ENCODE assay signal across 1 cellular context in genomic region chr11:71179877-71180276, GRCh38.
TF ChIP-seq lines count a peak whose summit lies in the region.

No MANE protein-coding gene starts in this region.

TF ChIP-seq in GM23338, 12 proteins besides CTCF, POLR2A, EP300 and RAD21 (continued from another document):
- TF ChIP-seq, protein P1, sequence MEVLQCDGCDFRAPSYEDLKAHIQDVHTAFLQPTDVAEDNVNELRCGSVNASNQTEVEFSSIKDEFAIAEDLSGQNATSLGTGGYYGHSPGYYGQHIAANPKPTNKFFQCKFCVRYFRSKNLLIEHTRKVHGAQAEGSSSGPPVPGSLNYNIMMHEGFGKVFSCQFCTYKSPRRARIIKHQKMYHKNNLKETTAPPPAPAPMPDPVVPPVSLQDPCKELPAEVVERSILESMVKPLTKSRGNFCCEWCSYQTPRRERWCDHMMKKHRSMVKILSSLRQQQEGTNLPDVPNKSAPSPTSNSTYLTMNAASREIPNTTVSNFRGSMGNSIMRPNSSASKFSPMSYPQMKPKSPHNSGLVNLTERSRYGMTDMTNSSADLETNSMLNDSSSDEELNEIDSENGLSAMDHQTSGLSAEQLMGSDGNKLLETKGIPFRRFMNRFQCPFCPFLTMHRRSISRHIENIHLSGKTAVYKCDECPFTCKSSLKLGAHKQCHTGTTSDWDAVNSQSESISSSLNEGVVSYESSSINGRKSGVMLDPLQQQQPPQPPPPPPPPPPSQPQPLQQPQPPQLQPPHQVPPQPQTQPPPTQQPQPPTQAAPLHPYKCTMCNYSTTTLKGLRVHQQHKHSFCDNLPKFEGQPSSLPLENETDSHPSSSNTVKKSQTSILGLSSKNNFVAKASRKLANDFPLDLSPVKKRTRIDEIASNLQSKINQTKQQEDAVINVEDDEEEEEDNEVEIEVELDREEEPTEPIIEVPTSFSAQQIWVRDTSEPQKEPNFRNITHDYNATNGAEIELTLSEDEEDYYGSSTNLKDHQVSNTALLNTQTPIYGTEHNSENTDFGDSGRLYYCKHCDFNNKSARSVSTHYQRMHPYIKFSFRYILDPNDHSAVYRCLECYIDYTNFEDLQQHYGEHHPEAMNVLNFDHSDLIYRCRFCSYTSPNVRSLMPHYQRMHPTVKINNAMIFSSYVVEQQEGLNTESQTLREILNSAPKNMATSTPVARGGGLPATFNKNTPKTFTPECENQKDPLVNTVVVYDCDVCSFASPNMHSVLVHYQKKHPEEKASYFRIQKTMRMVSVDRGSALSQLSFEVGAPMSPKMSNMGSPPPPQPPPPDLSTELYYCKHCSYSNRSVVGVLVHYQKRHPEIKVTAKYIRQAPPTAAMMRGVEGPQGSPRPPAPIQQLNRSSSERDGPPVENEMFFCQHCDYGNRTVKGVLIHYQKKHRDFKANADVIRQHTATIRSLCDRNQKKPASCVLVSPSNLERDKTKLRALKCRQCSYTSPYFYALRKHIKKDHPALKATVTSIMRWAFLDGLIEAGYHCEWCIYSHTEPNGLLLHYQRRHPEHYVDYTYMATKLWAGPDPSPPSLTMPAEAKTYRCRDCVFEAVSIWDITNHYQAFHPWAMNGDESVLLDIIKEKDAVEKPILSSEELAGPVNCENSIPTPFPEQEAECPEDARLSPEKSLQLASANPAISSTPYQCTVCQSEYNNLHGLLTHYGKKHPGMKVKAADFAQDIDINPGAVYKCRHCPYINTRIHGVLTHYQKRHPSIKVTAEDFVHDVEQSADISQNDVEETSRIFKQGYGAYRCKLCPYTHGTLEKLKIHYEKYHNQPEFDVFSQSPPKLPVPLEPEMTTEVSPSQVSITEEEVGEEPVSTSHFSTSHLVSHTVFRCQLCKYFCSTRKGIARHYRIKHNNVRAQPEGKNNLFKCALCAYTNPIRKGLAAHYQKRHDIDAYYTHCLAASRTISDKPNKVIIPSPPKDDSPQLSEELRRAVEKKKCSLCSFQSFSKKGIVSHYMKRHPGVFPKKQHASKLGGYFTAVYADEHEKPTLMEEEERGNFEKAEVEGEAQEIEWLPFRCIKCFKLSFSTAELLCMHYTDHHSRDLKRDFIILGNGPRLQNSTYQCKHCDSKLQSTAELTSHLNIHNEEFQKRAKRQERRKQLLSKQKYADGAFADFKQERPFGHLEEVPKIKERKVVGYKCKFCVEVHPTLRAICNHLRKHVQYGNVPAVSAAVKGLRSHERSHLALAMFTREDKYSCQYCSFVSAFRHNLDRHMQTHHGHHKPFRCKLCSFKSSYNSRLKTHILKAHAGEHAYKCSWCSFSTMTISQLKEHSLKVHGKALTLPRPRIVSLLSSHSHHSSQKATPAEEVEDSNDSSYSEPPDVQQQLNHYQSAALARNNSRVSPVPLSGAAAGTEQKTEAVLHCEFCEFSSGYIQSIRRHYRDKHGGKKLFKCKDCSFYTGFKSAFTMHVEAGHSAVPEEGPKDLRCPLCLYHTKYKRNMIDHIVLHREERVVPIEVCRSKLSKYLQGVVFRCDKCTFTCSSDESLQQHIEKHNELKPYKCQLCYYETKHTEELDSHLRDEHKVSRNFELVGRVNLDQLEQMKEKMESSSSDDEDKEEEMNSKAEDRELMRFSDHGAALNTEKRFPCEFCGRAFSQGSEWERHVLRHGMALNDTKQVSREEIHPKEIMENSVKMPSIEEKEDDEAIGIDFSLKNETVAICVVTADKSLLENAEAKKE (CRISPR knock-in tag; IDR thresholded peaks at IDR 0.05), result no peak
- TF ChIP-seq EZH2 (IDR thresholded peaks at IDR 0.05; ENCODE audit: low read depth, unreplicated experiment) (no peak), REST (IDR thresholded peaks at IDR 0.05; ENCODE audit: unreplicated experiment) (no peak), POLR2AphosphoS5 (IDR thresholded peaks at IDR 0.05; ENCODE audit: low read depth) (no peak)
